28 cellular contexts compared by ENCODE assay signal in the genomic region with DNA sequence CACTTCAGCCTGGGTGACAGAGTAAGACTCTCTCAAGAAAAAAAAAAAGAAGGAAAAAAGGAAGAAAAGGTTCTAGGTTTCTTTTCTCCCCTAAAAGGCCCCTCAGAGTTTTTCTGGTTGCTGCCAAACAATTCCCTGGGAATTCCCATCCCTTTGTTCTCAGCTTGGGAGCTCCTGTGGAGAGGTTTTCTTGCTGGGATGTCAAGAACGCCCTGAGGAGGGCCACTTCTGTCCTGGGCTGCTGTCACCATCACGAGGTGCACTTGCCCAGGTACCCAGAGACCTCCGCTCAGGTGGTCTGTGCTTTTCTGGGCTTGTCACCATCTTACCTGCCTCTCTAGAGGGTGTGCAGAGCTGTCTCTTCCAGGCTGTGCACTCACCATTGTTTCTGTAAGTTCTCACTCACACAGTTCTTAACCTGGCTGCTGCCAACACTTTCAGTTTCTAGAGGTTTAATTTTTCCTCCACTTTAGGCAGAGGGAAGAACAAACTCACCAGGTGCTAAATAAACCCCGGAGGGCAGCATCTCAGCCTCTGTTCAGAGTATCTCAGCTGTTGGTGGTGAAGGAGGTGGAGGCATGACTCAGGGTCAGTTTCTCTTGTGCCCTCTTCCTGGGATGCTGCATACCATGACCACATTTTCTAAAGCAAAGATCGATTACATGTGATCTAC. TPM values are rescaled to one million over a fixed set of nuclear protein-coding genes. Genes with fewer than 3 reads are reported as not detected.
A peak's percentile ranks its signal among the peaks of the same experiment; 100 is the strongest.
DNase-seq lines count a peak whose midpoint lies in the region; ATAC-seq and TF ChIP-seq lines count a peak whose summit lies in the region.
"Had no signal": no experiment of that assay in that cellular context is flagged by ENCODE, and none has a peak within 500 bp of the region (broad histone marks: within the 10 kb centered on the region; RNA-seq: fewer than 3 reads in every experiment).

No MANE protein-coding gene starts in this region.

- TF ChIP-seq CTCF in cardiac muscle cell (IDR thresholded peaks at IDR 0.05; ENCODE audit: low read depth, low read length) (no peak), RWPE2 (IDR thresholded peaks at IDR 0.05; ENCODE audit: poor library complexity, severe bottlenecking) (no peak)

- H3K36me3 ChIP-seq in cardiac muscle cell (no peaks in the 10 kb centered on the region), RWPE2 (ENCODE audit: low read depth) (no peaks in the 10 kb centered on the region)

- H3K27ac ChIP-seq in cardiac muscle cell (peak overlapping the region; percentile 57), RWPE2 (ENCODE audit: poor library complexity, severe bottlenecking) (no peak overlapping the region)
- H3K27ac ChIP-seq: parathyroid adenoma, SK-N-MC, tibial artery, VCaP had no signal

- H3K27me3 Mint-ChIP-seq in immature natural killer cell (ENCODE audit: low read depth in 3 of 3): peaks cover 5 to 12% (median 7%) of the 10 kb centered on the region in 3 donors
- peaks cover 9 to 11% of the 10 kb centered on the region in 2 donors for H3K27me3 Mint-ChIP-seq in stimulated activated naive B cell treated with anti-CD40 and anti-IgM and Interleukin-4, amounts not matched to agents 10 μg/mL and 1 μg/mL and 100 μg/mL, for 72 hours

- ATAC-seq in left ventricle myocardium superior (no peak), RWPE2 (ENCODE audit: low read depth) (peak; percentile 24; the same call in 2 of the 3 replicates)
- peak; percentile 73 for ATAC-seq in stimulated activated naive CD8-positive, alpha-beta T cell treated with anti-CD3 and anti-CD28 coated beads, Interleukin-15, Interleukin-2, amounts not matched to agents 100 U/mL and 50 U/mL, for 24 hours
- ATAC-seq in stimulated activated naive B cell treated with anti-CD40 and anti-IgM and Interleukin-4, amounts not matched to agents 10 μg/mL and 1 μg/mL and 100 μg/mL, for 72 hours (replicated peaks): no peak
- ATAC-seq: naive thymus-derived CD4-positive, alpha-beta T cell; Panc1 had no signal

- H3K4me3 ChIP-seq in cardiac muscle cell (no peak overlapping the region), RWPE2 (ENCODE audit: severe bottlenecking) (no peak overlapping the region)
- H3K4me3 ChIP-seq: SK-N-MC, tibial artery had no signal

- peaks cover 34 to 48% of the 10 kb centered on the region in 2 donors for H3K4me1 Mint-ChIP-seq in immature natural killer cell
- peaks cover 0 to 8% of the 10 kb centered on the region in 2 donors for H3K4me1 Mint-ChIP-seq in stimulated activated naive B cell treated with anti-CD40 and anti-IgM and Interleukin-4, amounts not matched to agents 10 μg/mL and 1 μg/mL and 100 μg/mL, for 72 hours

- intact Hi-C loops in left ventricle myocardium superior (cut with micrococcal nuclease): no loop called here

- peak overlapping the region in 4 of 6 donors; percentile 34 to 85 (median 67) for H3K27ac Mint-ChIP-seq in immature natural killer cell
- H3K27ac Mint-ChIP-seq in stimulated activated naive B cell treated with anti-CD40 and anti-IgM and Interleukin-4, amounts not matched to agents 10 μg/mL and 1 μg/mL and 100 μg/mL, for 72 hours: no peak overlapping the region
- H3K27ac Mint-ChIP-seq: activated T-helper 2 cell treated with anti-CD3 and anti-CD28 coated beads, Interferon-gamma antibody, Interleukin-2, Interleukin-4, amounts not matched to agents 10 μg/mL and 5 μg/mL and 100 μg/mL, durations not matched to agents 14 hours and 24 hours and 36 hours; CD14-positive monocyte had no signal

- peak overlapping the region in 4 of 5 donors; percentile 2 to 66 (median 25) for H3K4me3 Mint-ChIP-seq in immature natural killer cell
- no peak overlapping the region for H3K4me3 Mint-ChIP-seq in stimulated activated naive B cell treated with anti-CD40 and anti-IgM and Interleukin-4, amounts not matched to agents 10 μg/mL and 1 μg/mL and 100 μg/mL, for 72 hours
- H3K4me3 Mint-ChIP-seq: CD14-positive monocyte; naive thymus-derived CD4-positive, alpha-beta T cell had no signal

- H3K27me3 ChIP-seq in cardiac muscle cell (no peaks in the 10 kb centered on the region), RWPE2 (ENCODE audit: insufficient read depth, poor library complexity, severe bottlenecking) (no peaks in the 10 kb centered on the region)

- peaks cover 27% of the 10 kb centered on the region for H3K4me1 ChIP-seq in cardiac muscle cell (ENCODE audit: low read depth)
- peaks cover 3% of the 10 kb centered on the region for H3K4me1 ChIP-seq in RWPE2 (ENCODE audit: insufficient read depth, poor library complexity, severe bottlenecking)

- no peaks in the 10 kb centered on the region for H3K9me3 ChIP-seq in cardiac muscle cell (ENCODE audit: low read depth)
- H3K9me3 ChIP-seq in RWPE2 (ENCODE audit: severe bottlenecking): no peaks in the 10 kb centered on the region
- H3K9me3 ChIP-seq: tibial artery had no signal

- no peaks in the 10 kb centered on the region for H3K36me3 Mint-ChIP-seq in immature natural killer cell
- no peaks in the 10 kb centered on the region for H3K36me3 Mint-ChIP-seq in stimulated activated naive B cell treated with anti-CD40 and anti-IgM and Interleukin-4, amounts not matched to agents 10 μg/mL and 1 μg/mL and 100 μg/mL, for 72 hours
- H3K36me3 Mint-ChIP-seq: CD14-positive monocyte; naive thymus-derived CD4-positive, alpha-beta T cell had no signal

- no peaks in the 10 kb centered on the region for H3K9me3 Mint-ChIP-seq in immature natural killer cell
- no peaks in the 10 kb centered on the region for H3K9me3 Mint-ChIP-seq in stimulated activated naive B cell treated with anti-CD40 and anti-IgM and Interleukin-4, amounts not matched to agents 10 μg/mL and 1 μg/mL and 100 μg/mL, for 72 hours
- H3K9me3 Mint-ChIP-seq: activated T-helper 2 cell treated with anti-CD3 and anti-CD28 coated beads, Interferon-gamma antibody, Interleukin-2, Interleukin-4, amounts not matched to agents 10 μg/mL and 5 μg/mL and 100 μg/mL, durations not matched to agents 14 hours and 24 hours and 36 hours; naive thymus-derived CD4-positive, alpha-beta T cell had no signal

- DNase-seq in cardiac muscle cell (ENCODE audit: low read depth in 1 of 2, low spot score in 1 of 2) (no peak), left ventricle myocardium superior (no peak), RWPE2 (ENCODE audit: low spot score) (no peak), immature natural killer cell (no peak), mesenteric fat pad (ENCODE audit: low spot score) (no peak), iPS-NIHi11 (ENCODE audit: low spot score) (no peak)
- DNase-seq in stimulated activated naive CD8-positive, alpha-beta T cell treated with anti-CD3 and anti-CD28 coated beads, Interleukin-15, Interleukin-2, amounts not matched to agents 100 U/mL and 50 U/mL, for 24 hours: no peak
- no peak for DNase-seq in stimulated activated naive B cell treated with anti-CD40 and anti-IgM and Interleukin-4, amounts not matched to agents 10 μg/mL and 1 μg/mL and 100 μg/mL, for 72 hours
- DNase-seq: dermis blood vessel endothelial cell; DMS 273 treated with DMSO at 0.1 percent for 48 hours; GF-D8; islet precursor cell; naive thymus-derived CD4-positive, alpha-beta T cell; NCI-H2029 treated with DMSO at 0.1 percent for 48 hours; NCI-H345; NCI-H82; stimulated activated naive CD4-positive, alpha-beta T cell had no signal

RNA-seq across cellular contexts. Expression of a gene that starts 2.4 kb away (rescaled TPM):
- 40.7 and 69.7 TPM in 2 replicates for total RNA-seq in cardiac muscle cell
- 166 and 187 TPM in 2 replicates for polyA plus RNA-seq in cardiac muscle cell
- total RNA-seq in left ventricle myocardium superior: 1,516 TPM
- 1 to 10 TPM in 2 of 3 donors, not detected in 1; 1.5 to 1.8 TPM for polyA plus RNA-seq in immature natural killer cell
- total RNA-seq in mesenteric fat pad: not detected
- total RNA-seq: activated CD8-positive, alpha-beta memory T cell treated with anti-CD3 and anti-CD28 coated beads for 36 hours; activated T-helper 2 cell treated with anti-CD3 and anti-CD28 coated beads, Interferon-gamma antibody, Interleukin-2, Interleukin-4, amounts not matched to agents 10 μg/mL and 5 μg/mL and 100 μg/mL, durations not matched to agents 14 hours and 24 hours and 36 hours; dermis blood vessel endothelial cell; endothelial cell of umbilical vein; lung microvascular endothelial cell; naive thymus-derived CD4-positive, alpha-beta T cell; T-helper 2 cell treated with Interferon-gamma antibody and Interleukin-4, amounts not matched to agents 100 ng/mL and 5 ng/mL, for 36 hours had no signal
- polyA plus RNA-seq: CD14-positive monocyte; endothelial cell of umbilical vein; naive thymus-derived CD4-positive, alpha-beta T cell had no signal

RNA-seq across cellular contexts. Expression of a gene that starts 12.1 kb away (rescaled TPM):
- total RNA-seq in cardiac muscle cell (10.3 and 14.0 TPM in 2 replicates), left ventricle myocardium superior (1.6 TPM), mesenteric fat pad (0.84 TPM)
- polyA plus RNA-seq in cardiac muscle cell (4.1 and 4.3 TPM in 2 replicates), immature natural killer cell (under 1 TPM in 2 of 3 donors, not detected in 1; 0.10 to 0.17 TPM)
- polyA plus RNA-seq: CD14-positive monocyte had no signal

RNA-seq across cellular contexts. Expression of a gene that starts 28.8 kb away (rescaled TPM):
- total RNA-seq in cardiac muscle cell (19.7 and 21.7 TPM in 2 replicates), left ventricle myocardium superior (5.4 TPM), mesenteric fat pad (8.5 TPM)
- polyA plus RNA-seq in cardiac muscle cell (26.0 and 28.7 TPM in 2 replicates), immature natural killer cell (10 to 100 TPM; 11.1 to 16.2 (median 14.2) TPM)

RNA-seq across cellular contexts. Expression of a gene that starts 37.4 kb away (rescaled TPM):
- total RNA-seq in cardiac muscle cell: not detected in 2 replicates
- polyA plus RNA-seq in cardiac muscle cell: 0.31 TPM in 1 of 2 replicates, not detected in the other
- total RNA-seq in left ventricle myocardium superior: not detected
- under 1 TPM in 2 of 3 donors, not detected in 1; 0.27 to 0.47 TPM for polyA plus RNA-seq in immature natural killer cell
- total RNA-seq in mesenteric fat pad: 0.39 TPM
- total RNA-seq: activated CD8-positive, alpha-beta memory T cell treated with anti-CD3 and anti-CD28 coated beads for 36 hours; dermis blood vessel endothelial cell; endothelial cell of umbilical vein; lung microvascular endothelial cell had no signal
- polyA plus RNA-seq: CD14-positive monocyte; endothelial cell of umbilical vein; naive thymus-derived CD4-positive, alpha-beta T cell had no signal

RNA-seq across cellular contexts. Expression of a gene that starts 41.4 kb away (rescaled TPM):
- total RNA-seq in cardiac muscle cell (39.1 and 42.4 TPM in 2 replicates), left ventricle myocardium superior (13.6 TPM), mesenteric fat pad (34.7 TPM)
- polyA plus RNA-seq in cardiac muscle cell (54.0 and 55.8 TPM in 2 replicates), immature natural killer cell (under 1 TPM in 2 of 3 donors, not detected in 1; 0.32 to 0.53 TPM)

Comparison
In these comparisons a context has a peak if more than half of its experiments do, and no peak if none do; other contexts are left out.
1. ATAC-seq: peak in RWPE2 (single experiment) and stimulated activated naive CD8-positive, alpha-beta T cell treated with anti-CD3 and anti-CD28 coated beads, Interleukin-15, Interleukin-2, amounts not matched to agents 100 U/mL and 50 U/mL, for 24 hours (single experiment); none in left ventricle myocardium superior (single experiment) and stimulated activated naive B cell treated with anti-CD40 and anti-IgM and Interleukin-4, amounts not matched to agents 10 μg/mL and 1 μg/mL and 100 μg/mL, for 72 hours (0 of 2).
2. H3K4me3 Mint-ChIP-seq: peak in immature natural killer cell (4 of 5); none in stimulated activated naive B cell treated with anti-CD40 and anti-IgM and Interleukin-4, amounts not matched to agents 10 μg/mL and 1 μg/mL and 100 μg/mL, for 72 hours (0 of 2).
3. RNA of a gene that starts 2.4 kb away (total RNA-seq): 1,516 TPM in left ventricle myocardium superior (single experiment) and 40.7 to 69.7 TPM in cardiac muscle cell; not detected in mesenteric fat pad (single experiment); every median in the first group is over 10 times any median in the second.